10 cellular contexts compared by ENCODE assay signal in genomic region chr1:161613142-161613515, GRCh38. TPM values are rescaled to one million over a fixed set of nuclear protein-coding genes. Genes with fewer than 3 reads are reported as not detected.
A peak's percentile ranks its signal among the peaks of the same experiment; 100 is the strongest.
DNase-seq lines count a peak whose midpoint lies in the region; ATAC-seq, FAIRE-seq and TF ChIP-seq lines count a peak whose summit lies in the region.
"Not testable (repeated sequence)": the region's sequence is repeated elsewhere in the genome, so short reads cannot be mapped to it uniquely, and the experiment has no call there.
"Had no signal": no experiment of that assay in that cellular context is flagged by ENCODE, and none has a peak within 500 bp of the region (broad histone marks: within the 10 kb centered on the region; RNA-seq: fewer than 3 reads in every experiment).

No MANE protein-coding gene starts in this region.

- H3K27me3 ChIP-seq in NT2/D1 (ENCODE audit: insufficient read depth, insufficient read length); brain microvascular endothelial cell (replicated peaks); skeletal muscle satellite cell (ENCODE audit: control insufficient read depth, insufficient read depth, low read length): not testable (repeated sequence)

- H3K4me3 ChIP-seq in A549 (peak overlapping the region; percentile 48), NT2/D1 (ENCODE audit: insufficient read length, low read depth) (peak overlapping the region; percentile 28), brain microvascular endothelial cell (ENCODE audit: low read depth, low read length) (peak overlapping the region; percentile 39), fibroblast of pulmonary artery (replicated peaks; ENCODE audit: low read depth, low read length) (peak overlapping the region; percentile 60), mesodermal cell (ENCODE audit: extremely low read depth, insufficient read depth, low read length, poor library complexity, severe bottlenecking) (peak overlapping the region; percentile 45)
- H3K4me3 ChIP-seq in skeletal muscle satellite cell (ENCODE audit: low read length) = not testable (repeated sequence)

- H3K4me2 ChIP-seq in A549 = peak overlapping the region; percentile 72
- H3K4me2 ChIP-seq in skeletal muscle satellite cell (ENCODE audit: low read length) = peak overlapping the region; percentile 60

- not testable (repeated sequence) for H3K4me1 ChIP-seq in A549; NT2/D1 (ENCODE audit: insufficient read depth, insufficient read length); mesodermal cell (ENCODE audit: control insufficient read depth, insufficient read depth, low read length, poor library complexity, severe bottlenecking); skeletal muscle satellite cell (ENCODE audit: control insufficient read depth, insufficient read depth, low read length)

- TF ChIP-seq EP300 in A549 (IDR thresholded peaks at IDR 0.05) = not testable (repeated sequence)

- intact Hi-C loops in activated CD4-positive, alpha-beta T cell treated with anti-CD3 and anti-CD28 coated beads, Interleukin-2, amount 10 ng/mL, durations not matched to agents 24 days and 14 days (cut with micrococcal nuclease) = not testable (repeated sequence)

- not testable (repeated sequence) for H3K9me3 Mint-ChIP-seq in activated CD4-positive, alpha-beta T cell treated with anti-CD3 and anti-CD28 coated beads, Interleukin-2, amount 10 ng/mL, durations not matched to agents 24 days and 14 days

- WGBS in A549 (ENCODE audit: missing lambda C conversion rate) = 31% methylated on average over 4 of the region's 6 CpGs
- no CpG with 5 or more reads among the region's 6 CpGs for WGBS in mesodermal cell (ENCODE audit: insufficient coverage in 2 of 2), 2 experiments

- H3K27ac ChIP-seq in A549 = peak overlapping the region; percentile 66 to 83; a peak in 5 of 6 replicates
- H3K27ac ChIP-seq in brain microvascular endothelial cell = peak overlapping the region; percentile 59
- H3K27ac ChIP-seq in mesodermal cell (ENCODE audit: low read depth, low read length, severe bottlenecking) = peak overlapping the region; percentile 88

- H3K4me3 Mint-ChIP-seq in activated CD4-positive, alpha-beta T cell treated with anti-CD3 and anti-CD28 coated beads, Interleukin-2, amount 10 ng/mL, durations not matched to agents 24 days and 14 days = peak overlapping the region; percentile 94

- peaks cover 15% of the 10 kb centered on the region for H3K4me1 Mint-ChIP-seq in activated CD4-positive, alpha-beta T cell treated with anti-CD3 and anti-CD28 coated beads, Interleukin-2, amount 10 ng/mL, durations not matched to agents 24 days and 14 days

- H3K9ac ChIP-seq in NT2/D1 (ENCODE audit: insufficient read length, low read depth) = not testable (repeated sequence)
- H3K9ac ChIP-seq in skeletal muscle satellite cell (ENCODE audit: low read depth, low read length) = peak overlapping the region; percentile 20

- in situ Hi-C loops in brain microvascular endothelial cell (cut with HindIII; ENCODE audit: low pct_ligation_motif_present, low sequenced_read_pairs) = not testable (repeated sequence)

- DNase-seq in A549 (ENCODE audit: low read depth in 1 of 2, low spot score in 1 of 2) = peak in 1 of 2 experiments; percentile 7
- DNase-seq in ELR (ENCODE audit: low read depth) = peak; percentile 43
- DNase-seq in NT2/D1 (ENCODE audit: low read depth, low spot score) = not testable (repeated sequence)
- DNase-seq in activated CD4-positive, alpha-beta T cell treated with anti-CD3 and anti-CD28 coated beads, Interleukin-2, amount 10 ng/mL, durations not matched to agents 24 days and 14 days = peak; percentile 54
- peak; percentile 17 for DNase-seq in brain microvascular endothelial cell
- peak; percentile 24 for DNase-seq in fibroblast of pulmonary artery (ENCODE audit: low read depth)

- not testable (repeated sequence) for FAIRE-seq in A549 (lab: Jason Lieb, UNC)

- H3K9me3 ChIP-seq in A549; NT2/D1 (ENCODE audit: insufficient read depth, low read length); mesodermal cell (ENCODE audit: control insufficient read depth, low read length); skeletal muscle satellite cell (replicated peaks; ENCODE audit: low read length): not testable (repeated sequence)

- POLR2A ChIA-PET in A549 (lab: Yijun Ruan, JAX) = interaction anchor here (1.8 kb wide), 1 partner anchor 113 kb away, joined by 12 read pairs; no protein-coding TSS in a partner anchor

- TF ChIP-seq POLR2A in A549 (IDR thresholded peaks at IDR 0.05; ENCODE audit: low read length) = not testable (repeated sequence)

- ATAC-seq in A549 = peak in 1 of 2 experiments; percentile 9; a peak in 3 of 6 replicates

- H3K36me3 ChIP-seq in NT2/D1 (ENCODE audit: insufficient read depth, insufficient read length, low read length); brain microvascular endothelial cell (replicated peaks); mesodermal cell (ENCODE audit: control insufficient read depth, insufficient read depth, low read length); skeletal muscle satellite cell (ENCODE audit: insufficient read depth, low read length): not testable (repeated sequence)

- TF ChIP-seq RAD21 in A549 (conservative IDR thresholded peaks at IDR 0.05 in 1 of 2, IDR thresholded peaks at IDR 0.05 in 1 of 2) = not testable (repeated sequence)

- H3K27me3 Mint-ChIP-seq in activated CD4-positive, alpha-beta T cell treated with anti-CD3 and anti-CD28 coated beads, Interleukin-2, amount 10 ng/mL, durations not matched to agents 24 days and 14 days = peaks cover 22% of the 10 kb centered on the region

- CTCF ChIA-PET in A549 (lab: Yijun Ruan, JAX) = interaction anchor here (1.6 kb wide), 1 partner anchor 126 kb away, joined by 5 read pairs; no protein-coding TSS in a partner anchor

- H3K36me3 Mint-ChIP-seq in activated CD4-positive, alpha-beta T cell treated with anti-CD3 and anti-CD28 coated beads, Interleukin-2, amount 10 ng/mL, durations not matched to agents 24 days and 14 days (ENCODE audit: low read depth) = not testable (repeated sequence)

- not testable (repeated sequence) for TF ChIP-seq CTCF in A549 (IDR thresholded peaks at IDR 0.05); brain microvascular endothelial cell (IDR thresholded peaks at IDR 0.05; ENCODE audit: low read depth, low read length, missing control alignments); fibroblast of pulmonary artery (IDR thresholded peaks at IDR 0.05; ENCODE audit: low read length, missing control alignments)

- H3K27ac Mint-ChIP-seq in activated CD4-positive, alpha-beta T cell treated with anti-CD3 and anti-CD28 coated beads, Interleukin-2, amount 10 ng/mL, durations not matched to agents 24 days and 14 days = peak overlapping the region; percentile 92

RNA-seq across cellular contexts. Expression of gene FCGR3B, which starts 17.8 kb away (rescaled TPM):
- polyA plus RNA-seq in A549 (2011; rRNA removed) = not detected in 2 replicates
- polyA plus RNA-seq in A549 (2012; cell fraction: cytosol; rRNA removed) = not detected in 2 replicates
- polyA plus RNA-seq in A549 (2012; cell fraction: nucleus; rRNA removed) = not detected in 2 replicates
- not detected in 3 replicates for polyA plus RNA-seq in A549 (2017; fragmentation: RNase III; extraction: RNeasy Plus Mini Kit Qiagen cat#74134 plus additional on column Dnase treatment)
- not detected in 2 replicates for polyA minus RNA-seq in A549 (2011; rRNA and poly(A)+ RNA removed)
- total RNA-seq in activated CD4-positive, alpha-beta T cell treated with anti-CD3 and anti-CD28 coated beads, Interleukin-2, amount 10 ng/mL, durations not matched to agents 24 days and 14 days = not detected in 2 replicates
- polyA plus RNA-seq in mesodermal cell (2013, experiment 1 of 2) = not detected
- polyA plus RNA-seq in mesodermal cell (2013, experiment 2 of 2) = not detected
- total RNA-seq in skeletal muscle satellite cell (2012; rRNA removed) = not detected in 2 replicates
- total RNA-seq: body of pancreas; T-helper 1 cell treated with Interleukin-12 subunit alpha and Interleukin-12 subunit beta and Interleukin-4 antibody, amounts not matched to agents 30 ng/mL and 1 ng/mL, for 36 hours had no signal

RNA-seq across cellular contexts. Expression of gene FCGR2B, which starts 49.8 kb away (rescaled TPM):
- not detected in 2 replicates for polyA plus RNA-seq in A549 (2011; rRNA removed)
- polyA plus RNA-seq in A549 (2012; cell fraction: cytosol; rRNA removed) = not detected in 2 replicates
- not detected in 2 replicates for polyA plus RNA-seq in A549 (2012; cell fraction: nucleus; rRNA removed)
- polyA plus RNA-seq in A549 (2017; fragmentation: RNase III; extraction: RNeasy Plus Mini Kit Qiagen cat#74134 plus additional on column Dnase treatment) = not detected in 3 replicates
- not detected in 2 replicates for polyA minus RNA-seq in A549 (2011; rRNA and poly(A)+ RNA removed)
- total RNA-seq in activated CD4-positive, alpha-beta T cell treated with anti-CD3 and anti-CD28 coated beads, Interleukin-2, amount 10 ng/mL, durations not matched to agents 24 days and 14 days = not detected in 2 replicates
- polyA plus RNA-seq in mesodermal cell (2013, experiment 1 of 2) = not detected
- not detected for polyA plus RNA-seq in mesodermal cell (2013, experiment 2 of 2)
- total RNA-seq in skeletal muscle satellite cell (2012; rRNA removed) = not detected in 2 replicates
- total RNA-seq: T-helper 1 cell treated with Interleukin-12 subunit alpha and Interleukin-12 subunit beta and Interleukin-4 antibody, amounts not matched to agents 30 ng/mL and 1 ng/mL, for 36 hours had no signal
